Comparison of ENCODE assay signal across 2 cellular contexts in genomic region chr20:53631909-53632662, GRCh38.
TF ChIP-seq lines count a peak whose summit lies in the region.

No MANE protein-coding gene starts in this region.

TF ChIP-seq in GM23338, 12 proteins besides CTCF, POLR2A, EP300 and RAD21:
- TF ChIP-seq ZNF114 (CRISPR knock-in tag; IDR thresholded peaks at IDR 0.05) = no peak
- TF ChIP-seq NANOG (IDR thresholded peaks at IDR 0.05; ENCODE audit: borderline replicate concordance) = no peak
- TF ChIP-seq, protein P1, sequence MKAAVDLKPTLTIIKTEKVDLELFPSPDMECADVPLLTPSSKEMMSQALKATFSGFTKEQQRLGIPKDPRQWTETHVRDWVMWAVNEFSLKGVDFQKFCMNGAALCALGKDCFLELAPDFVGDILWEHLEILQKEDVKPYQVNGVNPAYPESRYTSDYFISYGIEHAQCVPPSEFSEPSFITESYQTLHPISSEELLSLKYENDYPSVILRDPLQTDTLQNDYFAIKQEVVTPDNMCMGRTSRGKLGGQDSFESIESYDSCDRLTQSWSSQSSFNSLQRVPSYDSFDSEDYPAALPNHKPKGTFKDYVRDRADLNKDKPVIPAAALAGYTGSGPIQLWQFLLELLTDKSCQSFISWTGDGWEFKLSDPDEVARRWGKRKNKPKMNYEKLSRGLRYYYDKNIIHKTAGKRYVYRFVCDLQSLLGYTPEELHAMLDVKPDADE (IDR thresholded peaks at IDR 0.05) = no peak
- no peak for TF ChIP-seq POLR2AphosphoS5 (IDR thresholded peaks at IDR 0.05; ENCODE audit: low read depth)
- TF ChIP-seq, protein P2, sequence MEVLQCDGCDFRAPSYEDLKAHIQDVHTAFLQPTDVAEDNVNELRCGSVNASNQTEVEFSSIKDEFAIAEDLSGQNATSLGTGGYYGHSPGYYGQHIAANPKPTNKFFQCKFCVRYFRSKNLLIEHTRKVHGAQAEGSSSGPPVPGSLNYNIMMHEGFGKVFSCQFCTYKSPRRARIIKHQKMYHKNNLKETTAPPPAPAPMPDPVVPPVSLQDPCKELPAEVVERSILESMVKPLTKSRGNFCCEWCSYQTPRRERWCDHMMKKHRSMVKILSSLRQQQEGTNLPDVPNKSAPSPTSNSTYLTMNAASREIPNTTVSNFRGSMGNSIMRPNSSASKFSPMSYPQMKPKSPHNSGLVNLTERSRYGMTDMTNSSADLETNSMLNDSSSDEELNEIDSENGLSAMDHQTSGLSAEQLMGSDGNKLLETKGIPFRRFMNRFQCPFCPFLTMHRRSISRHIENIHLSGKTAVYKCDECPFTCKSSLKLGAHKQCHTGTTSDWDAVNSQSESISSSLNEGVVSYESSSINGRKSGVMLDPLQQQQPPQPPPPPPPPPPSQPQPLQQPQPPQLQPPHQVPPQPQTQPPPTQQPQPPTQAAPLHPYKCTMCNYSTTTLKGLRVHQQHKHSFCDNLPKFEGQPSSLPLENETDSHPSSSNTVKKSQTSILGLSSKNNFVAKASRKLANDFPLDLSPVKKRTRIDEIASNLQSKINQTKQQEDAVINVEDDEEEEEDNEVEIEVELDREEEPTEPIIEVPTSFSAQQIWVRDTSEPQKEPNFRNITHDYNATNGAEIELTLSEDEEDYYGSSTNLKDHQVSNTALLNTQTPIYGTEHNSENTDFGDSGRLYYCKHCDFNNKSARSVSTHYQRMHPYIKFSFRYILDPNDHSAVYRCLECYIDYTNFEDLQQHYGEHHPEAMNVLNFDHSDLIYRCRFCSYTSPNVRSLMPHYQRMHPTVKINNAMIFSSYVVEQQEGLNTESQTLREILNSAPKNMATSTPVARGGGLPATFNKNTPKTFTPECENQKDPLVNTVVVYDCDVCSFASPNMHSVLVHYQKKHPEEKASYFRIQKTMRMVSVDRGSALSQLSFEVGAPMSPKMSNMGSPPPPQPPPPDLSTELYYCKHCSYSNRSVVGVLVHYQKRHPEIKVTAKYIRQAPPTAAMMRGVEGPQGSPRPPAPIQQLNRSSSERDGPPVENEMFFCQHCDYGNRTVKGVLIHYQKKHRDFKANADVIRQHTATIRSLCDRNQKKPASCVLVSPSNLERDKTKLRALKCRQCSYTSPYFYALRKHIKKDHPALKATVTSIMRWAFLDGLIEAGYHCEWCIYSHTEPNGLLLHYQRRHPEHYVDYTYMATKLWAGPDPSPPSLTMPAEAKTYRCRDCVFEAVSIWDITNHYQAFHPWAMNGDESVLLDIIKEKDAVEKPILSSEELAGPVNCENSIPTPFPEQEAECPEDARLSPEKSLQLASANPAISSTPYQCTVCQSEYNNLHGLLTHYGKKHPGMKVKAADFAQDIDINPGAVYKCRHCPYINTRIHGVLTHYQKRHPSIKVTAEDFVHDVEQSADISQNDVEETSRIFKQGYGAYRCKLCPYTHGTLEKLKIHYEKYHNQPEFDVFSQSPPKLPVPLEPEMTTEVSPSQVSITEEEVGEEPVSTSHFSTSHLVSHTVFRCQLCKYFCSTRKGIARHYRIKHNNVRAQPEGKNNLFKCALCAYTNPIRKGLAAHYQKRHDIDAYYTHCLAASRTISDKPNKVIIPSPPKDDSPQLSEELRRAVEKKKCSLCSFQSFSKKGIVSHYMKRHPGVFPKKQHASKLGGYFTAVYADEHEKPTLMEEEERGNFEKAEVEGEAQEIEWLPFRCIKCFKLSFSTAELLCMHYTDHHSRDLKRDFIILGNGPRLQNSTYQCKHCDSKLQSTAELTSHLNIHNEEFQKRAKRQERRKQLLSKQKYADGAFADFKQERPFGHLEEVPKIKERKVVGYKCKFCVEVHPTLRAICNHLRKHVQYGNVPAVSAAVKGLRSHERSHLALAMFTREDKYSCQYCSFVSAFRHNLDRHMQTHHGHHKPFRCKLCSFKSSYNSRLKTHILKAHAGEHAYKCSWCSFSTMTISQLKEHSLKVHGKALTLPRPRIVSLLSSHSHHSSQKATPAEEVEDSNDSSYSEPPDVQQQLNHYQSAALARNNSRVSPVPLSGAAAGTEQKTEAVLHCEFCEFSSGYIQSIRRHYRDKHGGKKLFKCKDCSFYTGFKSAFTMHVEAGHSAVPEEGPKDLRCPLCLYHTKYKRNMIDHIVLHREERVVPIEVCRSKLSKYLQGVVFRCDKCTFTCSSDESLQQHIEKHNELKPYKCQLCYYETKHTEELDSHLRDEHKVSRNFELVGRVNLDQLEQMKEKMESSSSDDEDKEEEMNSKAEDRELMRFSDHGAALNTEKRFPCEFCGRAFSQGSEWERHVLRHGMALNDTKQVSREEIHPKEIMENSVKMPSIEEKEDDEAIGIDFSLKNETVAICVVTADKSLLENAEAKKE (CRISPR knock-in tag; IDR thresholded peaks at IDR 0.05) = no peak
- no peak for TF ChIP-seq EZH2 (IDR thresholded peaks at IDR 0.05; ENCODE audit: low read depth, unreplicated experiment)
- TF ChIP-seq ZNF331 (CRISPR knock-in tag; IDR thresholded peaks at IDR 0.05; ENCODE audit: low read depth) = no peak
- TF ChIP-seq, protein P3, sequence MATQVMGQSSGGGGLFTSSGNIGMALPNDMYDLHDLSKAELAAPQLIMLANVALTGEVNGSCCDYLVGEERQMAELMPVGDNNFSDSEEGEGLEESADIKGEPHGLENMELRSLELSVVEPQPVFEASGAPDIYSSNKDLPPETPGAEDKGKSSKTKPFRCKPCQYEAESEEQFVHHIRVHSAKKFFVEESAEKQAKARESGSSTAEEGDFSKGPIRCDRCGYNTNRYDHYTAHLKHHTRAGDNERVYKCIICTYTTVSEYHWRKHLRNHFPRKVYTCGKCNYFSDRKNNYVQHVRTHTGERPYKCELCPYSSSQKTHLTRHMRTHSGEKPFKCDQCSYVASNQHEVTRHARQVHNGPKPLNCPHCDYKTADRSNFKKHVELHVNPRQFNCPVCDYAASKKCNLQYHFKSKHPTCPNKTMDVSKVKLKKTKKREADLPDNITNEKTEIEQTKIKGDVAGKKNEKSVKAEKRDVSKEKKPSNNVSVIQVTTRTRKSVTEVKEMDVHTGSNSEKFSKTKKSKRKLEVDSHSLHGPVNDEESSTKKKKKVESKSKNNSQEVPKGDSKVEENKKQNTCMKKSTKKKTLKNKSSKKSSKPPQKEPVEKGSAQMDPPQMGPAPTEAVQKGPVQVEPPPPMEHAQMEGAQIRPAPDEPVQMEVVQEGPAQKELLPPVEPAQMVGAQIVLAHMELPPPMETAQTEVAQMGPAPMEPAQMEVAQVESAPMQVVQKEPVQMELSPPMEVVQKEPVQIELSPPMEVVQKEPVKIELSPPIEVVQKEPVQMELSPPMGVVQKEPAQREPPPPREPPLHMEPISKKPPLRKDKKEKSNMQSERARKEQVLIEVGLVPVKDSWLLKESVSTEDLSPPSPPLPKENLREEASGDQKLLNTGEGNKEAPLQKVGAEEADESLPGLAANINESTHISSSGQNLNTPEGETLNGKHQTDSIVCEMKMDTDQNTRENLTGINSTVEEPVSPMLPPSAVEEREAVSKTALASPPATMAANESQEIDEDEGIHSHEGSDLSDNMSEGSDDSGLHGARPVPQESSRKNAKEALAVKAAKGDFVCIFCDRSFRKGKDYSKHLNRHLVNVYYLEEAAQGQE (IDR thresholded peaks at IDR 0.05; ENCODE audit: unreplicated experiment) = no peak
- no peak for TF ChIP-seq STAT1 (IDR thresholded peaks at IDR 0.05; ENCODE audit: unreplicated experiment)
- TF ChIP-seq JUNB (IDR thresholded peaks at IDR 0.05; ENCODE audit: unreplicated experiment) = no peak
- no peak for TF ChIP-seq CREB1 (CRISPR knock-in tag; IDR thresholded peaks at IDR 0.05; ENCODE audit: low read depth)
- TF ChIP-seq EZH2phosphoT487 (IDR thresholded peaks at IDR 0.05; ENCODE audit: unreplicated experiment) = no peak

TF ChIP-seq in K562, 482 proteins besides CTCF, POLR2A, EP300 and RAD21:
- no peak for TF ChIP-seq ZSCAN32 (CRISPR knock-in tag; IDR thresholded peaks at IDR 0.05)
- peak in 1 of 2 experiments; percentile 71; a peak in 1 of 4 replicates for TF ChIP-seq BCLAF1 (IDR thresholded peaks at IDR 0.05; ENCODE audit: borderline replicate concordance in 1 of 2, control insufficient read depth in 1 of 2, low read depth in 2 of 2, low read length in 1 of 2)
- no peak for TF ChIP-seq ZNF696 (CRISPR knock-in tag; conservative IDR thresholded peaks at IDR 0.05)
- TF ChIP-seq, protein P4, sequence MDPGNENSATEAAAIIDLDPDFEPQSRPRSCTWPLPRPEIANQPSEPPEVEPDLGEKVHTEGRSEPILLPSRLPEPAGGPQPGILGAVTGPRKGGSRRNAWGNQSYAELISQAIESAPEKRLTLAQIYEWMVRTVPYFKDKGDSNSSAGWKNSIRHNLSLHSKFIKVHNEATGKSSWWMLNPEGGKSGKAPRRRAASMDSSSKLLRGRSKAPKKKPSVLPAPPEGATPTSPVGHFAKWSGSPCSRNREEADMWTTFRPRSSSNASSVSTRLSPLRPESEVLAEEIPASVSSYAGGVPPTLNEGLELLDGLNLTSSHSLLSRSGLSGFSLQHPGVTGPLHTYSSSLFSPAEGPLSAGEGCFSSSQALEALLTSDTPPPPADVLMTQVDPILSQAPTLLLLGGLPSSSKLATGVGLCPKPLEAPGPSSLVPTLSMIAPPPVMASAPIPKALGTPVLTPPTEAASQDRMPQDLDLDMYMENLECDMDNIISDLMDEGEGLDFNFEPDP (CRISPR knock-in tag; IDR thresholded peaks at IDR 0.05) = no peak
- TF ChIP-seq EWSR1 (IDR thresholded peaks at IDR 0.05; ENCODE audit: borderline replicate concordance, low read depth, partially characterized antibody) = peak; percentile 28
- peak in 1 of 3 experiments; percentile 82; a peak in 2 of 6 replicates for TF ChIP-seq ZBTB11 (CRISPR knock-in tag; IDR thresholded peaks at IDR 0.05)
